20 cellular contexts compared by ENCODE assay signal in genomic region chr6:37306624-37307222, GRCh38. TPM values are rescaled to one million over a fixed set of nuclear protein-coding genes. Genes with fewer than 3 reads are reported as not detected.
DNase-seq lines count a peak whose midpoint lies in the region; ATAC-seq and TF ChIP-seq lines count a peak whose summit lies in the region.
"Had no signal": no experiment of that assay in that cellular context is flagged by ENCODE, and none has a peak within 500 bp of the region (broad histone marks: within the 10 kb centered on the region; RNA-seq: fewer than 3 reads in every experiment).

No MANE protein-coding gene starts in this region.

- no peak for TF ChIP-seq CTCF in chondrocyte (IDR thresholded peaks at IDR 0.05)
- no peak for TF ChIP-seq CTCF in stomach (IDR thresholded peaks at IDR 0.05)

- 90 to 95% (median 92%) methylated on average over 4 of the region's 4 CpGs for WGBS in stomach, 5 donors

- H3K27me3 ChIP-seq in H7 (ENCODE audit: control insufficient read depth, insufficient read depth, low read length) (no peaks in the 10 kb centered on the region), stomach (no peaks in the 10 kb centered on the region)
- H3K27me3 ChIP-seq: BE2C, breast epithelium, gastroesophageal sphincter had no signal

- peaks cover 0 to 14% (median 5%) of the 10 kb centered on the region in 4 donors for H3K4me1 ChIP-seq in stomach
- H3K4me1 ChIP-seq: BE2C, breast epithelium had no signal

- intact Hi-C loops in stomach (cut with DNase I; ENCODE audit: low total_unique reads) = no loop called here

- H3K9me3 Mint-ChIP-seq in chondrocyte (ENCODE audit: low read depth) = no peaks in the 10 kb centered on the region

- no peak for TF ChIP-seq POLR2A in stomach (IDR thresholded peaks at IDR 0.05)

- H3K4me3 ChIP-seq in H7 (ENCODE audit: insufficient read depth, low read depth, low read length) (no peak overlapping the region), stomach (no peak overlapping the region)
- H3K4me3 ChIP-seq: breast epithelium, gastroesophageal sphincter, thoracic aorta had no signal

- no peak for TF ChIP-seq EP300 in stomach (IDR thresholded peaks at IDR 0.05)

- H3K27me3 Mint-ChIP-seq in chondrocyte (ENCODE audit: low read depth) = no peaks in the 10 kb centered on the region

- DNase-seq in NCI-H1092 treated with DMSO at 0.1 percent for 48 hours (lab: John Stamatoyannopoulos, UW) (peak; percentile 34), NCI-H1092 (lab: John Stamatoyannopoulos, UW) (no peak), H7 (peak; percentile 33), NCI-H2227 (lab: John Stamatoyannopoulos, UW; ENCODE audit: unreplicated experiment) (peak; percentile 49), chondrocyte (ENCODE audit: low spot score) (no peak), stomach (no peak)
- DNase-seq: 8988T; activated CD4-positive, alpha-beta T cell treated with anti-CD3 and anti-CD28 coated beads for 4 hours; activated CD8-positive, alpha-beta memory T cell treated with anti-CD3 and anti-CD28 coated beads, Interleukin-2, amount 50 U/mL, for 4 hours; activated effector memory CD4-positive, alpha-beta T cell treated with anti-CD3 and anti-CD28 coated beads, Interleukin-2, amount 50 U/mL, for 16 hours; BE2C; NCI-H446 treated with DMSO at 0.1 percent for 48 hours; nucleus accumbens; PC-3 had no signal

- no peaks in the 10 kb centered on the region for H3K9me3 ChIP-seq in stomach
- H3K9me3 ChIP-seq: BE2C, breast epithelium, gastroesophageal sphincter, thoracic aorta had no signal

- peak overlapping the region; percentile 36 for H3K27ac Mint-ChIP-seq in chondrocyte (ENCODE audit: unreplicated experiment)

- H3K4me1 Mint-ChIP-seq in chondrocyte (ENCODE audit: low read depth) = peaks cover 18% of the 10 kb centered on the region

- H3K27ac ChIP-seq in stomach = no peak overlapping the region

- H3K4me3 Mint-ChIP-seq in chondrocyte (ENCODE audit: unreplicated experiment) = no peak overlapping the region

- no peak for ATAC-seq in GM21723 (IDR thresholded peaks at IDR 0.05; ENCODE audit: unreplicated experiment)
- no peak for ATAC-seq in GM18873 (IDR thresholded peaks at IDR 0.05; ENCODE audit: low FRiP score, unreplicated experiment)
- ATAC-seq: gastroesophageal sphincter, left lobe of liver, PC-3 had no signal

- H3K36me3 ChIP-seq in H7 (replicated peaks; ENCODE audit: control insufficient read depth, insufficient read depth, low read length) (peaks cover 10% of the 10 kb centered on the region), stomach (peaks cover 14 to 47% (median 35%) of the 10 kb centered on the region in 4 donors)
- H3K36me3 ChIP-seq: breast epithelium had no signal

- peaks cover 5% of the 10 kb centered on the region for H3K36me3 Mint-ChIP-seq in chondrocyte (ENCODE audit: low read depth)

RNA-seq across cellular contexts. Expression of gene RNF8, which starts 47.1 kb away (rescaled TPM):
- total RNA-seq in H7 (2014; rRNA removed; shearing (Covaris generic)) = 32.2 and 39.6 TPM in 2 replicates
- total RNA-seq in chondrocyte (18.6 to 21.4 TPM (median 19.5 TPM) in 3 replicates), stomach (10 to 100 TPM; 11.7 to 46.0 (median 23.5) TPM)
- polyA plus RNA-seq in stomach = 10 to 100 TPM in 2 of 3 donors, 1 to 10 TPM in 1; 8.7 to 15.7 (median 14.6) TPM

RNA-seq across cellular contexts. Expression of gene TMEM217, which starts 48.8 kb away (rescaled TPM):
- 0.14 TPM in 1 of 2 replicates, not detected in the other for total RNA-seq in H7 (2014; rRNA removed; shearing (Covaris generic))
- total RNA-seq in chondrocyte (1.8 to 4.5 TPM (median 4.0 TPM) in 3 replicates), stomach (under 1 TPM in 1 of 5 donors, not detected in 4; 0.87 TPM)
- polyA plus RNA-seq in stomach = 1 to 10 TPM in 1 of 3 donors, under 1 TPM in 1, not detected in 1; 0.60 to 1.2 TPM
- total RNA-seq: left lobe of liver had no signal

RNA-seq across cellular contexts. Expression of gene TBC1D22B, which starts 49.2 kb away (rescaled TPM):
- total RNA-seq in H7 (2014; rRNA removed; shearing (Covaris generic)) = 14.5 and 17.5 TPM in 2 replicates
- total RNA-seq in chondrocyte (10.9 to 11.5 TPM (median 10.9 TPM) in 3 replicates), stomach (10 to 100 TPM in 1 of 5 donors, 1 to 10 TPM in 4; 3.5 to 16.3 (median 6.4) TPM)
- 1 to 10 TPM; 5.8 to 6.4 (median 5.9) TPM for polyA plus RNA-seq in stomach

Comparison
In these comparisons a context has a peak if more than half of its experiments do, and no peak if none do; other contexts are left out.
1. DNase-seq: peak in NCI-H1092 treated with DMSO at 0.1 percent for 48 hours (single experiment), H7 (single experiment) and NCI-H2227 (single experiment); none in NCI-H1092 (single experiment), chondrocyte (single experiment) and stomach (single experiment).